ENCODE assay signal across 1 cellular context in the genomic region with DNA sequence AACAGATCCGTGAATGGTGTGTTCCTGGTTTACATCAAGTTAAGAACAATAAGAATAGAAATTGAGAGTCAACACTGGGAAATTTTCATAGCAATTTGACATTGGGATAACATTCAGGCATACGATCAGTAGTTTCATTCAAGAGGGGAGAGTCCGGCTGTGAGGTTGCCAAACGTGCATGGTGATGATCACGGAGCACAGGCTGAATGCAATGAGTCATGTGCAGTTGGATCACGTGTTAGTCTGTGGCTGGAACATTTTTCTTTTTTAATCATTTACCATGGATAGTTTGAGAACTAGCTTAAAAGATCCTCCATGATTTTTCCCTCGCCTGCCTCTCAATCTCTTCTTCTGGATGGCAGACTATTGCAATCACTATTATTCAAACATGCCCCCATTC.
A peak's percentile ranks its signal among the peaks of the same experiment; 100 is the strongest.
TF ChIP-seq lines count a peak whose summit lies in the region.

No MANE protein-coding gene starts in this region.

TF ChIP-seq in K562, 482 proteins besides CTCF, POLR2A, EP300 and RAD21 (continued from another document):
- TF ChIP-seq, protein P1, sequence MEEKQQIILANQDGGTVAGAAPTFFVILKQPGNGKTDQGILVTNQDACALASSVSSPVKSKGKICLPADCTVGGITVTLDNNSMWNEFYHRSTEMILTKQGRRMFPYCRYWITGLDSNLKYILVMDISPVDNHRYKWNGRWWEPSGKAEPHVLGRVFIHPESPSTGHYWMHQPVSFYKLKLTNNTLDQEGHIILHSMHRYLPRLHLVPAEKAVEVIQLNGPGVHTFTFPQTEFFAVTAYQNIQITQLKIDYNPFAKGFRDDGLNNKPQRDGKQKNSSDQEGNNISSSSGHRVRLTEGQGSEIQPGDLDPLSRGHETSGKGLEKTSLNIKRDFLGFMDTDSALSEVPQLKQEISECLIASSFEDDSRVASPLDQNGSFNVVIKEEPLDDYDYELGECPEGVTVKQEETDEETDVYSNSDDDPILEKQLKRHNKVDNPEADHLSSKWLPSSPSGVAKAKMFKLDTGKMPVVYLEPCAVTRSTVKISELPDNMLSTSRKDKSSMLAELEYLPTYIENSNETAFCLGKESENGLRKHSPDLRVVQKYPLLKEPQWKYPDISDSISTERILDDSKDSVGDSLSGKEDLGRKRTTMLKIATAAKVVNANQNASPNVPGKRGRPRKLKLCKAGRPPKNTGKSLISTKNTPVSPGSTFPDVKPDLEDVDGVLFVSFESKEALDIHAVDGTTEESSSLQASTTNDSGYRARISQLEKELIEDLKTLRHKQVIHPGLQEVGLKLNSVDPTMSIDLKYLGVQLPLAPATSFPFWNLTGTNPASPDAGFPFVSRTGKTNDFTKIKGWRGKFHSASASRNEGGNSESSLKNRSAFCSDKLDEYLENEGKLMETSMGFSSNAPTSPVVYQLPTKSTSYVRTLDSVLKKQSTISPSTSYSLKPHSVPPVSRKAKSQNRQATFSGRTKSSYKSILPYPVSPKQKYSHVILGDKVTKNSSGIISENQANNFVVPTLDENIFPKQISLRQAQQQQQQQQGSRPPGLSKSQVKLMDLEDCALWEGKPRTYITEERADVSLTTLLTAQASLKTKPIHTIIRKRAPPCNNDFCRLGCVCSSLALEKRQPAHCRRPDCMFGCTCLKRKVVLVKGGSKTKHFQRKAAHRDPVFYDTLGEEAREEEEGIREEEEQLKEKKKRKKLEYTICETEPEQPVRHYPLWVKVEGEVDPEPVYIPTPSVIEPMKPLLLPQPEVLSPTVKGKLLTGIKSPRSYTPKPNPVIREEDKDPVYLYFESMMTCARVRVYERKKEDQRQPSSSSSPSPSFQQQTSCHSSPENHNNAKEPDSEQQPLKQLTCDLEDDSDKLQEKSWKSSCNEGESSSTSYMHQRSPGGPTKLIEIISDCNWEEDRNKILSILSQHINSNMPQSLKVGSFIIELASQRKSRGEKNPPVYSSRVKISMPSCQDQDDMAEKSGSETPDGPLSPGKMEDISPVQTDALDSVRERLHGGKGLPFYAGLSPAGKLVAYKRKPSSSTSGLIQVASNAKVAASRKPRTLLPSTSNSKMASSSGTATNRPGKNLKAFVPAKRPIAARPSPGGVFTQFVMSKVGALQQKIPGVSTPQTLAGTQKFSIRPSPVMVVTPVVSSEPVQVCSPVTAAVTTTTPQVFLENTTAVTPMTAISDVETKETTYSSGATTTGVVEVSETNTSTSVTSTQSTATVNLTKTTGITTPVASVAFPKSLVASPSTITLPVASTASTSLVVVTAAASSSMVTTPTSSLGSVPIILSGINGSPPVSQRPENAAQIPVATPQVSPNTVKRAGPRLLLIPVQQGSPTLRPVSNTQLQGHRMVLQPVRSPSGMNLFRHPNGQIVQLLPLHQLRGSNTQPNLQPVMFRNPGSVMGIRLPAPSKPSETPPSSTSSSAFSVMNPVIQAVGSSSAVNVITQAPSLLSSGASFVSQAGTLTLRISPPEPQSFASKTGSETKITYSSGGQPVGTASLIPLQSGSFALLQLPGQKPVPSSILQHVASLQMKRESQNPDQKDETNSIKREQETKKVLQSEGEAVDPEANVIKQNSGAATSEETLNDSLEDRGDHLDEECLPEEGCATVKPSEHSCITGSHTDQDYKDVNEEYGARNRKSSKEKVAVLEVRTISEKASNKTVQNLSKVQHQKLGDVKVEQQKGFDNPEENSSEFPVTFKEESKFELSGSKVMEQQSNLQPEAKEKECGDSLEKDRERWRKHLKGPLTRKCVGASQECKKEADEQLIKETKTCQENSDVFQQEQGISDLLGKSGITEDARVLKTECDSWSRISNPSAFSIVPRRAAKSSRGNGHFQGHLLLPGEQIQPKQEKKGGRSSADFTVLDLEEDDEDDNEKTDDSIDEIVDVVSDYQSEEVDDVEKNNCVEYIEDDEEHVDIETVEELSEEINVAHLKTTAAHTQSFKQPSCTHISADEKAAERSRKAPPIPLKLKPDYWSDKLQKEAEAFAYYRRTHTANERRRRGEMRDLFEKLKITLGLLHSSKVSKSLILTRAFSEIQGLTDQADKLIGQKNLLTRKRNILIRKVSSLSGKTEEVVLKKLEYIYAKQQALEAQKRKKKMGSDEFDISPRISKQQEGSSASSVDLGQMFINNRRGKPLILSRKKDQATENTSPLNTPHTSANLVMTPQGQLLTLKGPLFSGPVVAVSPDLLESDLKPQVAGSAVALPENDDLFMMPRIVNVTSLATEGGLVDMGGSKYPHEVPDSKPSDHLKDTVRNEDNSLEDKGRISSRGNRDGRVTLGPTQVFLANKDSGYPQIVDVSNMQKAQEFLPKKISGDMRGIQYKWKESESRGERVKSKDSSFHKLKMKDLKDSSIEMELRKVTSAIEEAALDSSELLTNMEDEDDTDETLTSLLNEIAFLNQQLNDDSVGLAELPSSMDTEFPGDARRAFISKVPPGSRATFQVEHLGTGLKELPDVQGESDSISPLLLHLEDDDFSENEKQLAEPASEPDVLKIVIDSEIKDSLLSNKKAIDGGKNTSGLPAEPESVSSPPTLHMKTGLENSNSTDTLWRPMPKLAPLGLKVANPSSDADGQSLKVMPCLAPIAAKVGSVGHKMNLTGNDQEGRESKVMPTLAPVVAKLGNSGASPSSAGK (IDR thresholded peaks at IDR 0.05) = peak; percentile 41; the same call in 1 of the 2 replicates
- TF ChIP-seq FOXJ3 (CRISPR knock-in tag; IDR thresholded peaks at IDR 0.05) = no peak
- TF ChIP-seq HMG20B (CRISPR knock-in tag; IDR thresholded peaks at IDR 0.05) = no peak
- TF ChIP-seq L3MBTL2 (IDR thresholded peaks at IDR 0.05) = peak; percentile 26; the same call in 1 of the 2 replicates
- peak; percentile 1; the same call in 1 of the 2 replicates for TF ChIP-seq TFE3 (CRISPR knock-in tag; IDR thresholded peaks at IDR 0.05)
- TF ChIP-seq DACH1 (IDR thresholded peaks at IDR 0.05; ENCODE audit: partially characterized antibody) = no peak
- TF ChIP-seq BHLHE40 (IDR thresholded peaks at IDR 0.05; ENCODE audit: low read length) = peak; percentile 57; the same call in 1 of the 2 replicates
- TF ChIP-seq TRIM28 (IDR thresholded peaks at IDR 0.05) = no peak
- TF ChIP-seq, protein P2, sequence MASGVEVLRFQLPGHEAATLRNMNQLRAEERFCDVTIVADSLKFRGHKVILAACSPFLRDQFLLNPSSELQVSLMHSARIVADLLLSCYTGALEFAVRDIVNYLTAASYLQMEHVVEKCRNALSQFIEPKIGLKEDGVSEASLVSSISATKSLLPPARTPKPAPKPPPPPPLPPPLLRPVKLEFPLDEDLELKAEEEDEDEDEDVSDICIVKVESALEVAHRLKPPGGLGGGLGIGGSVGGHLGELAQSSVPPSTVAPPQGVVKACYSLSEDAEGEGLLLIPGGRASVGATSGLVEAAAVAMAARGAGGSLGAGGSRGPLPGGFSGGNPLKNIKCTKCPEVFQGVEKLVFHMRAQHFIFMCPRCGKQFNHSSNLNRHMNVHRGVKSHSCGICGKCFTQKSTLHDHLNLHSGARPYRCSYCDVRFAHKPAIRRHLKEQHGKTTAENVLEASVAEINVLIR (CRISPR knock-in tag; IDR thresholded peaks at IDR 0.05) = no peak
